14 cellular contexts compared by ENCODE assay signal in genomic region chr9:95857896-95858295, GRCh38. TPM values are rescaled to one million over a fixed set of nuclear protein-coding genes. Genes with fewer than 3 reads are reported as not detected.
DNase-seq lines count a peak whose midpoint lies in the region; ATAC-seq and TF ChIP-seq lines count a peak whose summit lies in the region.
"Had no signal": no experiment of that assay in that cellular context is flagged by ENCODE, and none has a peak within 500 bp of the region (broad histone marks: within the 10 kb centered on the region; RNA-seq: fewer than 3 reads in every experiment).

No MANE protein-coding gene starts in this region.

- CTCF ChIA-PET in activated CD8-positive, alpha-beta T cell treated with anti-CD3 and anti-CD28 coated beads for 36 hours (lab: Charles Lee), result no interaction called here

- no peak overlapping the region for H3K4me3 ChIP-seq in GM12865 (ENCODE audit: low read depth, low read length)
- H3K4me3 ChIP-seq in RWPE2 (ENCODE audit: severe bottlenecking), result no peak overlapping the region
- no peak overlapping the region for H3K4me3 ChIP-seq in uterus

- H3K27me3 ChIP-seq in RWPE2 (ENCODE audit: insufficient read depth, poor library complexity, severe bottlenecking), result no peaks in the 10 kb centered on the region
- no peaks in the 10 kb centered on the region for H3K27me3 ChIP-seq in uterus

- no peaks in the 10 kb centered on the region for H3K27me3 Mint-ChIP-seq in activated CD8-positive, alpha-beta T cell treated with anti-CD3 and anti-CD28 coated beads for 36 hours
- H3K27me3 Mint-ChIP-seq: activated naive CD8-positive, alpha-beta T cell treated with anti-CD3 and anti-CD28 coated beads, Interleukin-2, amount 50 U/mL, for 24 hours; natural killer cell treated with Interleukin-12 subunit alpha and Interleukin-12 subunit beta and Interleukin-15 and Interleukin-18, amount 100 ng/mL, for 72 hours had no signal

- H3K36me3 Mint-ChIP-seq in activated CD8-positive, alpha-beta T cell treated with anti-CD3 and anti-CD28 coated beads for 36 hours (ENCODE audit: low read depth), result peaks cover 7% of the 10 kb centered on the region

- H3K4me1 ChIP-seq in RWPE2 (ENCODE audit: insufficient read depth, poor library complexity, severe bottlenecking) (peaks cover 51% of the 10 kb centered on the region), uterus (no peaks in the 10 kb centered on the region)

- H3K27ac ChIP-seq in RWPE2 (ENCODE audit: poor library complexity, severe bottlenecking), result peak overlapping the region; percentile 92
- no peak overlapping the region for H3K27ac ChIP-seq in uterus

- H3K4me1 Mint-ChIP-seq in activated CD8-positive, alpha-beta T cell treated with anti-CD3 and anti-CD28 coated beads for 36 hours (ENCODE audit: low read depth), result peaks cover 21% of the 10 kb centered on the region

- no peaks in the 10 kb centered on the region for H3K9me3 ChIP-seq in RWPE2 (ENCODE audit: severe bottlenecking)
- H3K9me3 ChIP-seq in uterus, result peaks cover 0 to 8% of the 10 kb centered on the region in 2 donors

- H3K9me3 Mint-ChIP-seq in activated CD8-positive, alpha-beta T cell treated with anti-CD3 and anti-CD28 coated beads for 36 hours, result peaks cover 12% of the 10 kb centered on the region

- peak; percentile 48 for DNase-seq in GM12865 (ENCODE audit: low read depth)
- no peak for DNase-seq in RWPE2 (ENCODE audit: low spot score)
- no peak for DNase-seq in activated CD8-positive, alpha-beta T cell treated with anti-CD3 and anti-CD28 coated beads for 36 hours
- DNase-seq in head of caudate nucleus, result no peak
- DNase-seq in uterus, result no peak
- DNase-seq in activated CD8-positive, alpha-beta memory T cell treated with anti-CD3 and anti-CD28 coated beads, Interleukin-2, amount 50 U/mL, for 4 hours, result no peak
- DNase-seq: activated naive CD8-positive, alpha-beta T cell treated with anti-CD3 and anti-CD28 coated beads, Interleukin-2, amount 50 U/mL, for 24 hours; left cardiac atrium; retina; stimulated activated CD4-positive, alpha-beta T cell treated with anti-CD3 and anti-CD28 coated beads, Interleukin-4, amount 100 ng/mL, for 1 hour; stimulated activated naive CD4-positive, alpha-beta T cell treated with Interleukin-2 at 50 U/mL for 16 hours had no signal

- intact Hi-C loops in activated CD8-positive, alpha-beta T cell treated with anti-CD3 and anti-CD28 coated beads for 36 hours (cut with micrococcal nuclease), result no loop called here
- intact Hi-C loops in head of caudate nucleus (cut with DNase I) (no loop called here), uterus (cut with DNase I; ENCODE audit: low total_unique reads) (no loop called here)

- H3K4me3 Mint-ChIP-seq in activated CD8-positive, alpha-beta T cell treated with anti-CD3 and anti-CD28 coated beads for 36 hours, result no peak overlapping the region
- H3K4me3 Mint-ChIP-seq: activated naive CD8-positive, alpha-beta T cell treated with anti-CD3 and anti-CD28 coated beads, Interleukin-2, amount 50 U/mL, for 24 hours; natural killer cell treated with Interleukin-12 subunit alpha and Interleukin-12 subunit beta and Interleukin-15 and Interleukin-18, amount 100 ng/mL, for 72 hours had no signal

- no peak for TF ChIP-seq CTCF in GM12865 (IDR thresholded peaks at IDR 0.05; ENCODE audit: insufficient read depth, low read depth, low read length, missing control alignments)
- TF ChIP-seq CTCF in RWPE2 (IDR thresholded peaks at IDR 0.05; ENCODE audit: poor library complexity, severe bottlenecking), result no peak
- TF ChIP-seq CTCF in activated CD8-positive, alpha-beta T cell treated with anti-CD3 and anti-CD28 coated beads for 36 hours (IDR thresholded peaks at IDR 0.05), result no peak
- no peak for TF ChIP-seq CTCF in uterus (IDR thresholded peaks at IDR 0.05)

- POLR2A ChIA-PET in activated CD8-positive, alpha-beta T cell treated with anti-CD3 and anti-CD28 coated beads for 36 hours (lab: Charles Lee), result no interaction called here

- TF ChIP-seq POLR2A in uterus (IDR thresholded peaks at IDR 0.05), result no peak

- H3K36me3 ChIP-seq in RWPE2 (ENCODE audit: low read depth) (no peaks in the 10 kb centered on the region), uterus (no peaks in the 10 kb centered on the region)

- no peak overlapping the region for H3K27ac Mint-ChIP-seq in activated CD8-positive, alpha-beta T cell treated with anti-CD3 and anti-CD28 coated beads for 36 hours
- H3K27ac Mint-ChIP-seq: activated naive CD8-positive, alpha-beta T cell treated with anti-CD3 and anti-CD28 coated beads, Interleukin-2, amount 50 U/mL, for 24 hours; natural killer cell treated with Interleukin-12 subunit alpha and Interleukin-12 subunit beta and Interleukin-15 and Interleukin-18, amount 100 ng/mL, for 72 hours had no signal

- ATAC-seq in GM21360 (IDR thresholded peaks at IDR 0.05; ENCODE audit: unreplicated experiment), result peak; percentile 70
- peak; percentile 73 for ATAC-seq in HG03175 (IDR thresholded peaks at IDR 0.05; ENCODE audit: unreplicated experiment)
- ATAC-seq in RWPE2 (ENCODE audit: low read depth), result no peak
- no peak for ATAC-seq in activated CD8-positive, alpha-beta T cell treated with anti-CD3 and anti-CD28 coated beads for 36 hours
- ATAC-seq: activated naive CD8-positive, alpha-beta T cell treated with anti-CD3 and anti-CD28 coated beads, Interleukin-2, amount 50 U/mL, for 24 hours; natural killer cell treated with Interleukin-12 subunit alpha and Interleukin-12 subunit beta and Interleukin-15 and Interleukin-18, amount 100 ng/mL, for 72 hours had no signal

RNA-seq across cellular contexts. Expression of gene ERCC6L2, which starts 17.6 kb away (rescaled TPM):
- total RNA-seq in activated CD8-positive, alpha-beta T cell treated with anti-CD3 and anti-CD28 coated beads for 36 hours, result 10 to 100 TPM; 31.2 to 34.7 TPM
- total RNA-seq in uterus, result 100 to 1,000 TPM in 1 of 4 donors, 10 to 100 TPM in 3; 28.8 to 176 (median 60.4) TPM

Comparison
In these comparisons a context has a peak if more than half of its experiments do, and no peak if none do; other contexts are left out.
1. ATAC-seq: peak in GM21360 (single experiment) and HG03175 (single experiment); none in RWPE2 (single experiment) and activated CD8-positive, alpha-beta T cell treated with anti-CD3 and anti-CD28 coated beads for 36 hours (single experiment).